Comparison of ENCODE assay signal across 1 cellular context in the genomic region with DNA sequence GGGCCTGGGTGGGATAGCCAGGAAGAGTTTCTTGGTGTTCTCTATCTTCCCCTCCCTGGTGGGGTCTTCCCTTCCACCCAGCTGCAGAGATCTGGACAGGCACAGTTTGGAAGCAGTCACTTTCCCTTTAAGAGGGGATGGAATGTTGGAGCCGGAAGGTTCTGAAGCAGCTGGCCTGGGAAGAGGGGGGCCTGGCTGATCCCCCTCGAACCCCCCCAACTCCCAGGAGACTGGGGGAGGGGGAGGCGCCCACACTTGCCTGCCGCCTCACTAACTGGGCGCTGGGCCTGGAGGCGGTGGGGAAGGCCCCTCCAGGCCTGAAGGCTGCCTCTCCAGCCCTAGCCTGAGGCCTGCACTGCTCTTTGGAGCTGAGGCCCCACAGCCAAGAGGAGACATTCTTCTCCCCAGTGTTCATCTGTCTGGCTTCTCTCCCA.
TF ChIP-seq lines count a peak whose summit lies in the region.

No MANE protein-coding gene starts in this region.

TF ChIP-seq in GM23338, 12 proteins besides CTCF, POLR2A, EP300 and RAD21 (continued from another document):
- TF ChIP-seq, protein P1, sequence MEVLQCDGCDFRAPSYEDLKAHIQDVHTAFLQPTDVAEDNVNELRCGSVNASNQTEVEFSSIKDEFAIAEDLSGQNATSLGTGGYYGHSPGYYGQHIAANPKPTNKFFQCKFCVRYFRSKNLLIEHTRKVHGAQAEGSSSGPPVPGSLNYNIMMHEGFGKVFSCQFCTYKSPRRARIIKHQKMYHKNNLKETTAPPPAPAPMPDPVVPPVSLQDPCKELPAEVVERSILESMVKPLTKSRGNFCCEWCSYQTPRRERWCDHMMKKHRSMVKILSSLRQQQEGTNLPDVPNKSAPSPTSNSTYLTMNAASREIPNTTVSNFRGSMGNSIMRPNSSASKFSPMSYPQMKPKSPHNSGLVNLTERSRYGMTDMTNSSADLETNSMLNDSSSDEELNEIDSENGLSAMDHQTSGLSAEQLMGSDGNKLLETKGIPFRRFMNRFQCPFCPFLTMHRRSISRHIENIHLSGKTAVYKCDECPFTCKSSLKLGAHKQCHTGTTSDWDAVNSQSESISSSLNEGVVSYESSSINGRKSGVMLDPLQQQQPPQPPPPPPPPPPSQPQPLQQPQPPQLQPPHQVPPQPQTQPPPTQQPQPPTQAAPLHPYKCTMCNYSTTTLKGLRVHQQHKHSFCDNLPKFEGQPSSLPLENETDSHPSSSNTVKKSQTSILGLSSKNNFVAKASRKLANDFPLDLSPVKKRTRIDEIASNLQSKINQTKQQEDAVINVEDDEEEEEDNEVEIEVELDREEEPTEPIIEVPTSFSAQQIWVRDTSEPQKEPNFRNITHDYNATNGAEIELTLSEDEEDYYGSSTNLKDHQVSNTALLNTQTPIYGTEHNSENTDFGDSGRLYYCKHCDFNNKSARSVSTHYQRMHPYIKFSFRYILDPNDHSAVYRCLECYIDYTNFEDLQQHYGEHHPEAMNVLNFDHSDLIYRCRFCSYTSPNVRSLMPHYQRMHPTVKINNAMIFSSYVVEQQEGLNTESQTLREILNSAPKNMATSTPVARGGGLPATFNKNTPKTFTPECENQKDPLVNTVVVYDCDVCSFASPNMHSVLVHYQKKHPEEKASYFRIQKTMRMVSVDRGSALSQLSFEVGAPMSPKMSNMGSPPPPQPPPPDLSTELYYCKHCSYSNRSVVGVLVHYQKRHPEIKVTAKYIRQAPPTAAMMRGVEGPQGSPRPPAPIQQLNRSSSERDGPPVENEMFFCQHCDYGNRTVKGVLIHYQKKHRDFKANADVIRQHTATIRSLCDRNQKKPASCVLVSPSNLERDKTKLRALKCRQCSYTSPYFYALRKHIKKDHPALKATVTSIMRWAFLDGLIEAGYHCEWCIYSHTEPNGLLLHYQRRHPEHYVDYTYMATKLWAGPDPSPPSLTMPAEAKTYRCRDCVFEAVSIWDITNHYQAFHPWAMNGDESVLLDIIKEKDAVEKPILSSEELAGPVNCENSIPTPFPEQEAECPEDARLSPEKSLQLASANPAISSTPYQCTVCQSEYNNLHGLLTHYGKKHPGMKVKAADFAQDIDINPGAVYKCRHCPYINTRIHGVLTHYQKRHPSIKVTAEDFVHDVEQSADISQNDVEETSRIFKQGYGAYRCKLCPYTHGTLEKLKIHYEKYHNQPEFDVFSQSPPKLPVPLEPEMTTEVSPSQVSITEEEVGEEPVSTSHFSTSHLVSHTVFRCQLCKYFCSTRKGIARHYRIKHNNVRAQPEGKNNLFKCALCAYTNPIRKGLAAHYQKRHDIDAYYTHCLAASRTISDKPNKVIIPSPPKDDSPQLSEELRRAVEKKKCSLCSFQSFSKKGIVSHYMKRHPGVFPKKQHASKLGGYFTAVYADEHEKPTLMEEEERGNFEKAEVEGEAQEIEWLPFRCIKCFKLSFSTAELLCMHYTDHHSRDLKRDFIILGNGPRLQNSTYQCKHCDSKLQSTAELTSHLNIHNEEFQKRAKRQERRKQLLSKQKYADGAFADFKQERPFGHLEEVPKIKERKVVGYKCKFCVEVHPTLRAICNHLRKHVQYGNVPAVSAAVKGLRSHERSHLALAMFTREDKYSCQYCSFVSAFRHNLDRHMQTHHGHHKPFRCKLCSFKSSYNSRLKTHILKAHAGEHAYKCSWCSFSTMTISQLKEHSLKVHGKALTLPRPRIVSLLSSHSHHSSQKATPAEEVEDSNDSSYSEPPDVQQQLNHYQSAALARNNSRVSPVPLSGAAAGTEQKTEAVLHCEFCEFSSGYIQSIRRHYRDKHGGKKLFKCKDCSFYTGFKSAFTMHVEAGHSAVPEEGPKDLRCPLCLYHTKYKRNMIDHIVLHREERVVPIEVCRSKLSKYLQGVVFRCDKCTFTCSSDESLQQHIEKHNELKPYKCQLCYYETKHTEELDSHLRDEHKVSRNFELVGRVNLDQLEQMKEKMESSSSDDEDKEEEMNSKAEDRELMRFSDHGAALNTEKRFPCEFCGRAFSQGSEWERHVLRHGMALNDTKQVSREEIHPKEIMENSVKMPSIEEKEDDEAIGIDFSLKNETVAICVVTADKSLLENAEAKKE (CRISPR knock-in tag; IDR thresholded peaks at IDR 0.05) = no peak
- TF ChIP-seq EZH2 (IDR thresholded peaks at IDR 0.05; ENCODE audit: low read depth, unreplicated experiment) (no peak), CREB1 (CRISPR knock-in tag; IDR thresholded peaks at IDR 0.05; ENCODE audit: low read depth) (no peak), ETS1 (IDR thresholded peaks at IDR 0.05) (no peak), ZNF114 (CRISPR knock-in tag; IDR thresholded peaks at IDR 0.05) (no peak), EZH2phosphoT487 (IDR thresholded peaks at IDR 0.05; ENCODE audit: unreplicated experiment) (no peak)
